Comparison of ENCODE assay signal across 23 cellular contexts in the genomic region with DNA sequence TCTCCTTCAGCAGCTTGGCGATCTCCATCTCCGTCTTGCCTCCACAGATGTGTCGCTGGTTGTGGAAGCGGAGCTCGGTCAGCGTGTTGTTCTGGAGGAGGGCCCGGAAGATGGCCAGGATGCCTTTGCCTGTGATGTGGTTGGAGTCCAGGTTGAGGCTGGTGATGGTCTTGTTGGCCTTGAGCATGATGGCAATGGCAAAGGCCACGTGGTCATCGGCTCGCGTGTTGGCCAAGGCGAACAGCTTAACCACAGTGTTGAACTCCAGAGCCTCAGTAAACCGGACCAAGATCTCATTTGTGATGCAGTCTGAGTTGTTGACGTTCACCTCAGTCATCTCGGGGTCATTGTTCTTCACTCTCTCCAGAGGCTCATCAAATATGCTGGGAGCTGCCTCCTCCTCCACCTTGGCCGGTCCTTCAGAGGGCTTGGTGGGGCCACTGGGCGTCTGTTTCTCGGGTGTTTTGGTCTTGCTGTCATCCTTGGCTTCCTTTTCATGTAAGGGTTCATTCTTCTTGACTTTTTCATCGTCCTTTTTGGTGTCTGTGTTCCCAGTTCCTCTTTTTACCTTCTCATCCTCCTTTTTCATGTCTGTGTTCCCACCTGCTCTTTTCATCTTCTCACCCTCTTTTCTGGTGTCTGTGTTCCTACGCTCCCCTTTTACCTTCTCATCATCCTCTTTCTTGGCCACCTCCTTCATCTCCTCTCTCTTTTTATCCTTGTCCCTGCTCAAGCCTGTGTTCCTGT. TPM values are rescaled to one million over a fixed set of nuclear protein-coding genes. Genes with fewer than 3 reads are reported as not detected.
A peak's percentile ranks its signal among the peaks of the same experiment; 100 is the strongest.
DNase-seq lines count a peak whose midpoint lies in the region; ATAC-seq, FAIRE-seq and TF ChIP-seq lines count a peak whose summit lies in the region.
"Had no signal": no experiment of that assay in that cellular context is flagged by ENCODE, and none has a peak within 500 bp of the region (broad histone marks: within the 10 kb centered on the region; RNA-seq: fewer than 3 reads in every experiment).

No MANE protein-coding gene starts in this region.

- no peak overlapping the region for H4K8ac ChIP-seq in mesenchymal stem cell (ENCODE audit: low read length)

- peak overlapping the region; percentile 38 for H2BK15ac ChIP-seq in mesenchymal stem cell (ENCODE audit: low read depth, poor library complexity, severe bottlenecking)

- no peak overlapping the region for H3K14ac ChIP-seq in mesenchymal stem cell (ENCODE audit: low read length in 2 of 2)

- H3K36me3 ChIP-seq in right atrium auricular region (peaks cover 15% of the 10 kb centered on the region), mesenchymal stem cell (ENCODE audit: control insufficient read depth in 1 of 2, insufficient read depth in 2 of 2, low read depth in 1 of 2, low read length in 2 of 2) (peaks cover 0 to 23% of the 10 kb centered on the region in 2 experiments), skeletal muscle tissue (ENCODE audit: control insufficient read depth in 3 of 3, insufficient read depth in 3 of 3, low read length in 3 of 3) (peaks cover 24 to 29% (median 25%) of the 10 kb centered on the region in 3 donors), aorta (ENCODE audit: control insufficient read depth in 1 of 2, insufficient read depth in 2 of 2, low read length in 1 of 2) (peaks cover 5 to 12% of the 10 kb centered on the region in 2 donors), lower lobe of right lung (no peaks in the 10 kb centered on the region), kidney (ENCODE audit: control insufficient read depth in 1 of 2, insufficient read depth in 2 of 2, low read length in 2 of 2) (no peaks in the 10 kb centered on the region)

- no peak for TF ChIP-seq CTCF in right atrium auricular region (IDR thresholded peaks at IDR 0.05)
- no peak for TF ChIP-seq CTCF in lower lobe of right lung (IDR thresholded peaks at IDR 0.05)
- no peak for TF ChIP-seq CTCF in kidney (IDR thresholded peaks at IDR 0.05; ENCODE audit: borderline replicate concordance, extremely low read depth, insufficient read depth)

- no peaks in the 10 kb centered on the region for H3K9me3 ChIP-seq in right atrium auricular region
- no peaks in the 10 kb centered on the region for H3K9me3 ChIP-seq in mesenchymal stem cell (ENCODE audit: control insufficient read depth, low read length)
- H3K9me3 ChIP-seq in skeletal muscle tissue (ENCODE audit: control insufficient read depth in 3 of 3, low read length in 3 of 3) = no peaks in the 10 kb centered on the region
- no peaks in the 10 kb centered on the region for H3K9me3 ChIP-seq in aorta (ENCODE audit: control insufficient read depth, low read length)
- H3K9me3 ChIP-seq in lower lobe of right lung = no peaks in the 10 kb centered on the region
- no peaks in the 10 kb centered on the region for H3K9me3 ChIP-seq in kidney (ENCODE audit: control insufficient read depth in 1 of 2, low read length in 2 of 2)

- no peak overlapping the region for H3K23ac ChIP-seq in mesenchymal stem cell (ENCODE audit: low read length in 2 of 2)

- H3K18ac ChIP-seq in mesenchymal stem cell (ENCODE audit: low read depth in 1 of 2, low read length in 2 of 2) = no peak overlapping the region

- no peak overlapping the region for H2AFZ ChIP-seq in mesenchymal stem cell (ENCODE audit: low read depth, low read length)
- H2AFZ ChIP-seq: parathyroid adenoma had no signal

- H2BK5ac ChIP-seq in mesenchymal stem cell (ENCODE audit: low read depth, low read length, poor library complexity, severe bottlenecking) = no peak overlapping the region

- no peak overlapping the region for H3K4ac ChIP-seq in mesenchymal stem cell (ENCODE audit: low read depth in 1 of 2, low read length in 2 of 2)

- no peak overlapping the region for H2AK5ac ChIP-seq in mesenchymal stem cell (ENCODE audit: low read length, severe bottlenecking)

- FAIRE-seq in kidney (lab: Jason Lieb, UNC) = no peak
- FAIRE-seq: A204.1, HTR-8/SVneo had no signal

- H3K27ac ChIP-seq in right atrium auricular region (peak overlapping the region; percentile 11 to 71), mesenchymal stem cell (ENCODE audit: low read length, poor library complexity, severe bottlenecking) (no peak overlapping the region), skeletal muscle tissue (ENCODE audit: low read depth, low read length) (peak overlapping the region; percentile 23), aorta (ENCODE audit: low read depth in 1 of 2, low read length in 2 of 2) (peak overlapping the region; percentile 81 to 86), lower lobe of right lung (no peak overlapping the region), kidney (ENCODE audit: low read depth in 2 of 2, low read length in 2 of 2) (no peak overlapping the region)
- H3K27ac ChIP-seq: parathyroid adenoma had no signal

- no peak overlapping the region for H2BK120ac ChIP-seq in mesenchymal stem cell (ENCODE audit: low read depth, low read length)

- H3K4me1 ChIP-seq in right atrium auricular region (peaks cover 0 to 36% of the 10 kb centered on the region in 2 donors), mesenchymal stem cell (ENCODE audit: control insufficient read depth, insufficient read depth, low read depth, low read length) (peaks cover 22% of the 10 kb centered on the region), skeletal muscle tissue (ENCODE audit: control insufficient read depth in 3 of 3, insufficient read depth in 3 of 3, low read length in 3 of 3) (peaks cover 40 to 82% (median 56%) of the 10 kb centered on the region in 3 donors), aorta (ENCODE audit: control insufficient read depth in 1 of 2, insufficient read depth in 2 of 2, low read length in 2 of 2) (peaks cover 3 to 6% of the 10 kb centered on the region in 2 donors), lower lobe of right lung (peaks cover 5% of the 10 kb centered on the region), kidney (ENCODE audit: control insufficient read depth in 1 of 2, insufficient read depth in 1 of 2, low read depth in 1 of 2, low read length in 2 of 2) (peaks cover 0 to 6% of the 10 kb centered on the region in 2 donors)
- H3K4me1 ChIP-seq: parathyroid adenoma had no signal

- no peaks in the 10 kb centered on the region for H3K27me3 ChIP-seq in right atrium auricular region
- H3K27me3 ChIP-seq in mesenchymal stem cell (ENCODE audit: control insufficient read depth in 1 of 2, insufficient read depth in 1 of 2, low read length in 2 of 2) = no peaks in the 10 kb centered on the region
- no peaks in the 10 kb centered on the region for H3K27me3 ChIP-seq in skeletal muscle tissue (ENCODE audit: control insufficient read depth in 3 of 3, insufficient read depth in 3 of 3, low read length in 3 of 3)
- no peaks in the 10 kb centered on the region for H3K27me3 ChIP-seq in aorta (ENCODE audit: control insufficient read depth in 1 of 2, insufficient read depth in 2 of 2, low read length in 1 of 2)
- H3K27me3 ChIP-seq in lower lobe of right lung (ENCODE audit: low read depth) = no peaks in the 10 kb centered on the region

- no peak overlapping the region for H4K91ac ChIP-seq in mesenchymal stem cell (ENCODE audit: low read length)

- ATAC-seq in aorta (ENCODE audit: low FRiP score) (no peak), lower lobe of right lung (no peak), GM18502 (IDR thresholded peaks at IDR 0.05; ENCODE audit: poor library complexity, unreplicated experiment) (no peak)
- ATAC-seq: activated CD8-positive, alpha-beta T cell treated with anti-CD3 and anti-CD28 coated beads, Interleukin-2, amount 10 ng/mL, durations not matched to agents 7 days and 5 days; left colon; naive thymus-derived CD8-positive, alpha-beta T cell had no signal

- H3K79me1 ChIP-seq in mesenchymal stem cell (replicated peaks; ENCODE audit: low read length, poor library complexity, severe bottlenecking) = no peaks in the 10 kb centered on the region

- DNase-seq in right atrium auricular region (ENCODE audit: low spot score) (no peak), cardiac septum (ENCODE audit: low spot score) (no peak), mesenchymal stem cell (no peak), aorta (no peak), lower lobe of right lung (no peak), kidney (no peak)
- DNase-seq: activated CD4-positive, alpha-beta T cell treated with anti-CD3 and anti-CD28 coated beads for 1 hour; activated CD8-positive, alpha-beta T cell treated with anti-CD3 and anti-CD28 coated beads, Interleukin-2, amount 10 ng/mL, durations not matched to agents 7 days and 5 days; activated T-cell treated with anti-CD3 and anti-CD28 coated beads, Interleukin-2, amount 50 U/mL, for 1 hour; GF-D8; left colon; mesendoderm; naive thymus-derived CD8-positive, alpha-beta T cell; NCI-H1048; NCI-H187 treated with DMSO at 0.1 percent for 48 hours; NCI-H345; NCI-H82; OCI-M1 had no signal

- H3K4me3 ChIP-seq in right atrium auricular region = no peak overlapping the region
- no peak overlapping the region for H3K4me3 ChIP-seq in mesenchymal stem cell (ENCODE audit: insufficient read depth in 1 of 2, low read depth in 1 of 2, low read length in 2 of 2)
- no peak overlapping the region for H3K4me3 ChIP-seq in skeletal muscle tissue (ENCODE audit: low read length in 3 of 3)
- H3K4me3 ChIP-seq in aorta (ENCODE audit: low read length in 2 of 2) = no peak overlapping the region
- H3K4me3 ChIP-seq in lower lobe of right lung = no peak overlapping the region
- H3K4me3 ChIP-seq in kidney (ENCODE audit: low read length in 2 of 2) = no peak overlapping the region

- peak overlapping the region in 1 of 2 experiments; percentile 1 for H2BK12ac ChIP-seq in mesenchymal stem cell (ENCODE audit: low read length in 2 of 2)

- no peak overlapping the region for H3K9ac ChIP-seq in mesenchymal stem cell (ENCODE audit: low read length)
- no peak overlapping the region for H3K9ac ChIP-seq in skeletal muscle tissue (ENCODE audit: low read depth in 1 of 3, low read length in 3 of 3)
- no peak overlapping the region for H3K9ac ChIP-seq in kidney (ENCODE audit: low read length in 2 of 2)
- H3K9ac ChIP-seq: parathyroid adenoma had no signal

- intact Hi-C loops in cardiac septum (cut with DNase I) (loop anchor here (10.0 kb wide), 2 partner anchors 75 to 235 kb away; a partner anchor contains a TSS), aorta (cut with DNase I) (loop anchor here in 1 of 2 donors (10.0 kb wide), 1 partner anchor 235 kb away; no protein-coding TSS in a partner anchor), lower lobe of right lung (cut with DNase I) (loop anchor here (10.0 kb wide), 1 partner anchor 75 kb away; no protein-coding TSS in a partner anchor), kidney (cut with DNase I) (loop anchor here (5.0 kb wide), 1 partner anchor 57 kb away; a partner anchor contains a TSS)

- no peak overlapping the region for H3K4me2 ChIP-seq in mesenchymal stem cell (ENCODE audit: low read length, poor library complexity, severe bottlenecking)

- 97% methylated on average over 20 of the region's 20 CpGs for WGBS in mesenchymal stem cell
- WGBS in aorta, 2 donors = 75 to 77% methylated on average over 20 of the region's 20 CpGs

RNA-seq across cellular contexts. Expression of a gene that starts 11.2 kb away (rescaled TPM):
- total RNA-seq in right atrium auricular region (100 to 1,000 TPM in 1 of 2 donors, 10 to 100 TPM in 1; 74.2 to 176 TPM), cardiac septum (123 TPM), skeletal muscle tissue (50.1 TPM), aorta (10 to 100 TPM; 30.6 to 39.9 TPM), lower lobe of right lung (7.8 TPM), kidney (10.4 TPM)
- 32.9 TPM for polyA plus RNA-seq in mesenchymal stem cell (2013, experiment 1 of 2)
- polyA plus RNA-seq in mesenchymal stem cell (2013, experiment 2 of 2) = 33.3 TPM
- polyA plus RNA-seq in aorta (10 to 100 TPM; 76.1 to 93.1 TPM), kidney (ENCODE audit: insufficient read depth, low read depth, low replicate concordance) (37.6 TPM)
- polyA plus RNA-seq: naive thymus-derived CD8-positive, alpha-beta T cell had no signal

RNA-seq across cellular contexts. Expression of a gene that starts 46.5 kb away (rescaled TPM):
- total RNA-seq in right atrium auricular region (10 to 100 TPM; 31.4 to 42.2 TPM), cardiac septum (9.6 TPM), skeletal muscle tissue (15.1 TPM), aorta (100 to 1,000 TPM; 347 to 469 TPM), lower lobe of right lung (24.2 TPM), kidney (33.3 TPM)
- 10.1 TPM for polyA plus RNA-seq in mesenchymal stem cell (2013, experiment 1 of 2)
- 9.6 TPM for polyA plus RNA-seq in mesenchymal stem cell (2013, experiment 2 of 2)
- polyA plus RNA-seq in aorta (100 to 1,000 TPM; 368 to 601 TPM), kidney (ENCODE audit: insufficient read depth, low read depth, low replicate concordance) (9.5 TPM)
- total RNA-seq: activated CD8-positive, alpha-beta T cell treated with anti-CD3 and anti-CD28 coated beads, Interleukin-2, amount 10 ng/mL, durations not matched to agents 7 days and 5 days; naive thymus-derived CD8-positive, alpha-beta T cell had no signal
- polyA plus RNA-seq: naive thymus-derived CD8-positive, alpha-beta T cell had no signal

RNA-seq across cellular contexts. Expression of a gene that starts 55.4 kb away (rescaled TPM):
- total RNA-seq in right atrium auricular region (10 to 100 TPM; 42.7 to 59.1 TPM), cardiac septum (79.1 TPM), skeletal muscle tissue (25.1 TPM), aorta (10 to 100 TPM; 29.2 to 48.8 TPM), lower lobe of right lung (28.5 TPM), kidney (40.8 TPM)
- 63.8 TPM for polyA plus RNA-seq in mesenchymal stem cell (2013, experiment 1 of 2)
- 69.6 TPM for polyA plus RNA-seq in mesenchymal stem cell (2013, experiment 2 of 2)
- polyA plus RNA-seq in aorta (10 to 100 TPM; 34.4 to 77.4 TPM), kidney (ENCODE audit: insufficient read depth, low read depth, low replicate concordance) (73.2 TPM)

Comparison
In these comparisons a context has a peak if more than half of its experiments do, and no peak if none do; other contexts are left out.
1. H3K27ac ChIP-seq: peak in right atrium auricular region (2 of 2), skeletal muscle tissue (single experiment) and aorta (2 of 2); none in mesenchymal stem cell (single experiment), lower lobe of right lung (single experiment) and kidney (0 of 2).
2. RNA of a gene that starts 46.5 kb away (total RNA-seq): 347 to 469 TPM in aorta; 31.4 to 42.2 TPM in right atrium auricular region, 33.3 TPM in kidney (single experiment), 24.2 TPM in lower lobe of right lung (single experiment), 15.1 TPM in skeletal muscle tissue (single experiment) and 9.6 TPM in cardiac septum (single experiment); every median in the first group is over 4 times any median in the second.